Comparison of ENCODE assay signal across 28 cellular contexts in genomic region chr12:125286005-125286727, GRCh38.
"Had no signal": no experiment of that assay in that cellular context is flagged by ENCODE, and none has a peak within 500 bp of the region (broad histone marks: within the 10 kb centered on the region; RNA-seq: fewer than 3 reads in every experiment).

No MANE protein-coding gene starts in this region.

- H3K27ac ChIP-seq: ascending aorta, cardiac muscle cell, VCaP had no signal

- FAIRE-seq: bronchial epithelial cell, TTC549 had no signal

- H3K4me1 ChIP-seq: ascending aorta had no signal

- ATAC-seq: activated CD4-positive, alpha-beta T cell treated with anti-CD3 and anti-CD28 coated beads for 36 hours; activated CD4-positive, CD25-positive, alpha-beta regulatory T cell treated with anti-CD3 and anti-CD28 coated beads, Interleukin-2, amount 50 U/mL, for 24 hours; activated CD8-positive, alpha-beta memory T cell treated with anti-CD3 and anti-CD28 coated beads, Interleukin-2, amount 10 ng/mL, durations not matched to agents 7 days and 5 days; activated CD8-positive, alpha-beta T cell treated with anti-CD3 and anti-CD28 coated beads, Interleukin-2, amount 10 ng/mL, durations not matched to agents 7 days and 5 days; activated naive CD8-positive, alpha-beta T cell treated with anti-CD3 and anti-CD28 coated beads, Interleukin-2, amount 50 U/mL, for 24 hours had no signal

- H3K36me3 ChIP-seq: ascending aorta, cardiac muscle cell had no signal

- H3K9me3 ChIP-seq: ascending aorta had no signal

- H3K27me3 ChIP-seq: ascending aorta, cardiac muscle cell had no signal

- H3K4me3 ChIP-seq: ascending aorta, cardiac muscle cell had no signal

- DNase-seq: activated CD4-positive, alpha-beta memory T cell treated with anti-CD3 and anti-CD28 coated beads, Interleukin-2, amount 10 ng/mL, durations not matched to agents 7 days and 5 days; activated CD4-positive, alpha-beta T cell treated with anti-CD3 and anti-CD28 coated beads for 1 hour; activated CD4-positive, alpha-beta T cell treated with anti-CD3 and anti-CD28 coated beads for 36 hours; activated CD4-positive, alpha-beta T cell treated with anti-CD3 and anti-CD28 coated beads for 48 hours; activated CD4-positive, alpha-beta T cell treated with anti-CD3 and anti-CD28 coated beads, Interleukin-2, amount 10 ng/mL, durations not matched to agents 7 days and 5 days; activated CD4-positive, alpha-beta T cell treated with anti-CD3 and anti-CD28 coated beads, Interleukin-2, amount 50 U/mL, for 48 hours; activated CD4-positive, CD25-positive, alpha-beta regulatory T cell; activated CD8-positive, alpha-beta memory T cell treated with anti-CD3 and anti-CD28 coated beads for 24 hours; activated CD8-positive, alpha-beta memory T cell treated with anti-CD3 and anti-CD28 coated beads, Interleukin-2, amount 10 ng/mL, durations not matched to agents 7 days and 5 days; activated CD8-positive, alpha-beta memory T cell treated with anti-CD3 and anti-CD28 coated beads, Interleukin-2, amount 50 U/mL, for 48 hours; activated CD8-positive, alpha-beta T cell treated with anti-CD3 and anti-CD28 coated beads, Interleukin-2, amount 10 ng/mL, durations not matched to agents 7 days and 5 days; activated effector memory CD4-positive, alpha-beta T cell treated with Interleukin-2 at 50 U/mL for 16 hours; activated gamma-delta T cell; activated naive CD4-positive, alpha-beta T cell treated with anti-CD3 and anti-CD28 coated beads, Interleukin-2, amount 10 ng/mL, durations not matched to agents 7 days and 5 days; activated naive CD4-positive, alpha-beta T cell treated with Interleukin-2 at 50 U/mL for 16 hours; activated naive CD8-positive, alpha-beta T cell treated with anti-CD3 and anti-CD28 coated beads, Interleukin-2, amount 10 ng/mL, durations not matched to agents 7 days and 5 days; activated naive CD8-positive, alpha-beta T cell treated with anti-CD3 and anti-CD28 coated beads, Interleukin-2, amount 50 U/mL, for 24 hours; activated T-cell treated with anti-CD3 and anti-CD28 coated beads, Interleukin-2, amount 50 U/mL, for 24 hours; activated T-cell treated with anti-CD3 and anti-CD28 coated beads, Interleukin-2, amount 50 U/mL, for 48 hours; cerebellar nuclear complex; T-helper 2 cell; T-helper 9 cell had no signal
